28 cellular contexts compared by ENCODE assay signal in genomic region chr2:59151805-59152204, GRCh38.
"Had no signal": no experiment of that assay in that cellular context is flagged by ENCODE, and none has a peak within 500 bp of the region (broad histone marks: within the 10 kb centered on the region; RNA-seq: fewer than 3 reads in every experiment).

No MANE protein-coding gene starts in this region.

- H2AFZ ChIP-seq: hepatocyte had no signal

- H3K9me3 ChIP-seq: colonic mucosa, esophagus muscularis mucosa, esophagus squamous epithelium, gastrocnemius medialis, gastroesophageal sphincter, heart left ventricle, heart right ventricle had no signal

- H3K4me1 ChIP-seq: colonic mucosa, esophagus muscularis mucosa, esophagus squamous epithelium, foreskin keratinocyte, gastrocnemius medialis, gastroesophageal sphincter, heart left ventricle, heart right ventricle had no signal

- H3K79me2 ChIP-seq: hepatocyte had no signal

- H3K4me3 ChIP-seq: colonic mucosa, coronary artery, dorsolateral prefrontal cortex, esophagus muscularis mucosa, esophagus squamous epithelium, gastrocnemius medialis, gastroesophageal sphincter, heart left ventricle, heart right ventricle, hepatocyte had no signal

- ATAC-seq: effector memory CD8-positive, alpha-beta T cell; esophagus mucosa; foreskin keratinocyte; gastrocnemius medialis; gastroesophageal sphincter; heart left ventricle; heart right ventricle had no signal

- H3K4me2 ChIP-seq: hepatocyte had no signal

- FAIRE-seq: endometrium, endothelial cell of umbilical vein, frontal cortex had no signal

- H3K27ac ChIP-seq: colonic mucosa, coronary artery, dorsolateral prefrontal cortex, epithelial cell of prostate, esophagus muscularis mucosa, esophagus squamous epithelium, foreskin keratinocyte, gastrocnemius medialis, gastroesophageal sphincter, heart left ventricle, heart right ventricle, hepatocyte had no signal

- DNase-seq: colonic mucosa; cortex of kidney; dermis blood vessel endothelial cell; dorsolateral prefrontal cortex; effector CD4-positive, alpha-beta T cell; effector CD8-positive, alpha-beta T cell; effector memory CD4-positive, alpha-beta T cell; effector memory CD8-positive, alpha-beta T cell; endodermal cell; erythroblast; esophagus squamous epithelium; foreskin fibroblast; foreskin keratinocyte; foreskin melanocyte; gastrocnemius medialis; glutamatergic neuron; head of caudate nucleus; heart left ventricle; heart right ventricle had no signal

- H3K27me3 ChIP-seq: colonic mucosa, esophagus muscularis mucosa, esophagus squamous epithelium, foreskin keratinocyte, gastrocnemius medialis, hepatocyte had no signal

- H3K36me3 ChIP-seq: colonic mucosa, esophagus muscularis mucosa, esophagus squamous epithelium, gastrocnemius medialis, gastroesophageal sphincter, heart left ventricle, heart right ventricle had no signal
